ENCODE assay signal across 16 cellular contexts in the genomic region with DNA sequence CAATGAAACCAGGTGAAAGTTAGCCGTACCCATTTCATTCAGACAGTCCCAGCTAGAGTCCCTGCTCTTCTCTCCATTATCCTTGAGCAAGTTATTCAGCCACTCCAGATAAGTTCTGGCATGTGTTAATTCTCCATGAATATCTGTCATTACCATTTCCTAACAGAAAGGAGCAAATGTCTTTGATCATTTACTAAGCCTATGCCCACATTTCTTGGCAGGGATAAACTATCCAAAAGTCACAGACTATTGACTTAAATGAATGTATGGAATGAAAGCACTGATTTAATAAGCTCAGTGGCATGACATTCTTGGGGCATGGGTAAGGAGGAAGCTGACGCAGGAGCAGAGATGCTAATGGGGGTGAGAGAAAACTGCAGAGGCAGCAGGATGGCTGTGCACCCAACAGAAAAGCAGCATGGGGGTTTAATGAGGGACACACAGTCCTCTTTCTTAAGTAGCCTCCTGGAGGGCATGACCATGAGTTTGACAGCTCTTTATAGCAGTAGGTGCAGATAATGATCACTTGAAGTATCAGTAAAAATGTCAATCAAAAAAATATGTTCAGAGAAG. TPM values are rescaled to one million over a fixed set of nuclear protein-coding genes. Genes with fewer than 3 reads are reported as not detected.
A peak's percentile ranks its signal among the peaks of the same experiment; 100 is the strongest.
DNase-seq lines count a peak whose midpoint lies in the region; ATAC-seq and TF ChIP-seq lines count a peak whose summit lies in the region.
"Had no signal": no experiment of that assay in that cellular context is flagged by ENCODE, and none has a peak within 500 bp of the region (broad histone marks: within the 10 kb centered on the region; RNA-seq: fewer than 3 reads in every experiment).

No MANE protein-coding gene starts in this region.

- no peaks in the 10 kb centered on the region for H3K27me3 ChIP-seq in A673 (replicated peaks; ENCODE audit: insufficient read depth, low read depth, low read length, poor library complexity)
- H3K27me3 ChIP-seq in foreskin keratinocyte: no peaks in the 10 kb centered on the region
- no peaks in the 10 kb centered on the region for H3K27me3 ChIP-seq in Karpas-422 (ENCODE audit: low read length)
- H3K27me3 ChIP-seq: BLaER1, testis had no signal

- no peak overlapping the region for H2AFZ ChIP-seq in Karpas-422 (ENCODE audit: low read length)

- intact Hi-C loops in A673 (cut with micrococcal nuclease; ENCODE audit: unreplicated experiment): no loop called here

- POLR2A ChIA-PET in A673 (lab: Charles Lee; ENCODE audit: low non-redundant PET): interaction anchor here (0.6 kb wide), 1 partner anchor 69 kb away, joined by 5 read pairs; no protein-coding TSS in a partner anchor
- POLR2A ChIA-PET in HEK293T (lab: Yijun Ruan, JAX): no interaction called here

- DNase-seq in A673 (ENCODE audit: low spot score) (peak; percentile 86), HEK293T (ENCODE audit: extremely low spot score) (peak; percentile 28), amniotic epithelial cell (ENCODE audit: low read depth) (peak; percentile 44), foreskin keratinocyte (peak; percentile 82 to 92), Karpas-422 (no peak), erythroblast (lab: John Stamatoyannopoulos, UW) (no peak)
- DNase-seq in stimulated activated CD8-positive, alpha-beta memory T cell treated with anti-CD3 and anti-CD28 coated beads, Interleukin-4, amount 100 ng/mL, for 48 hours: no peak
- DNase-seq: midbrain, NCI-H2171 treated with DMSO at 0.1 percent for 48 hours, retina, testis had no signal

- H3K9me3 ChIP-seq in A673 (ENCODE audit: low read depth, low read length, poor library complexity, severe bottlenecking): no peaks in the 10 kb centered on the region
- no peaks in the 10 kb centered on the region for H3K9me3 ChIP-seq in Karpas-422 (ENCODE audit: low read length)
- H3K9me3 ChIP-seq: BLaER1, testis had no signal

- no TSS peak for BruUV-seq in A673 (replicated peaks; lab: Mats Ljungman, UMichigan)

- H3K4me3 ChIP-seq in A673 (ENCODE audit: low read depth, low read length, poor library complexity, severe bottlenecking) (no peak overlapping the region), Karpas-422 (ENCODE audit: low read length) (no peak overlapping the region)
- H3K4me3 ChIP-seq: BLaER1, GM23338, K562, testis had no signal

- no peak for TF ChIP-seq POLR2A in erythroblast (IDR thresholded peaks at IDR 0.05; ENCODE audit: low read length)

- no peak overlapping the region for H3K9ac ChIP-seq in Karpas-422 (ENCODE audit: low read length)
- H3K9ac ChIP-seq: BLaER1 had no signal

- H3K4me1 ChIP-seq in A673 (ENCODE audit: insufficient read depth, low read length, poor library complexity, severe bottlenecking): peaks cover 14% of the 10 kb centered on the region
- H3K4me1 ChIP-seq in foreskin keratinocyte: peaks cover 17% of the 10 kb centered on the region
- no peaks in the 10 kb centered on the region for H3K4me1 ChIP-seq in Karpas-422 (ENCODE audit: low read length)
- H3K4me1 ChIP-seq: BLaER1, testis had no signal

- H4K20me1 ChIP-seq in Karpas-422 (ENCODE audit: insufficient read depth, low read depth, low read length): no peaks in the 10 kb centered on the region
- H4K20me1 ChIP-seq: BLaER1 had no signal

- no peaks in the 10 kb centered on the region for H3K79me2 ChIP-seq in Karpas-422 (ENCODE audit: low read length)

- no peaks in the 10 kb centered on the region for H3K9me2 ChIP-seq in Karpas-422 (replicated peaks; ENCODE audit: insufficient read depth, low read length)

- CTCF ChIA-PET in A673 (lab: Charles Lee): no interaction called here
- CTCF ChIA-PET in HEK293T (lab: Yijun Ruan, JAX): interaction anchor here (1.1 kb wide), 2 partner anchors 92 to 118 kb away, joined by 3 to 4 read pairs; no protein-coding TSS in a partner anchor

- TF ChIP-seq CTCF in A673 (conservative IDR thresholded peaks at IDR 0.05; ENCODE audit: low read depth, low read length) (no peak), foreskin keratinocyte (conservative IDR thresholded peaks at IDR 0.05) (no peak)

- no peak overlapping the region for H3K27ac ChIP-seq in A673 (ENCODE audit: low read depth, low read length, poor library complexity, severe bottlenecking)
- no peak overlapping the region for H3K27ac ChIP-seq in foreskin keratinocyte
- no peak overlapping the region for H3K27ac ChIP-seq in Karpas-422 (ENCODE audit: low read length)
- H3K27ac ChIP-seq: BLaER1, testis had no signal

- H3K36me3 ChIP-seq in A673 (ENCODE audit: insufficient read depth, low read length, poor library complexity, severe bottlenecking) (no peaks in the 10 kb centered on the region), Karpas-422 (ENCODE audit: insufficient read depth, low read length) (no peaks in the 10 kb centered on the region)
- H3K36me3 ChIP-seq: BLaER1 had no signal

- no peak overlapping the region for H3K4me2 ChIP-seq in Karpas-422 (ENCODE audit: low read depth, low read length, poor library complexity, severe bottlenecking)
- H3K4me2 ChIP-seq: BLaER1, GM23338 had no signal

- peak; percentile 87 for ATAC-seq in foreskin keratinocyte
- ATAC-seq in HG03045 (IDR thresholded peaks at IDR 0.05; ENCODE audit: unreplicated experiment): no peak
- ATAC-seq: GM23338, K562, WTC11 had no signal

TF ChIP-seq in HEK293T, 16 proteins besides CTCF, POLR2A, EP300 and RAD21:
- TF ChIP-seq SUZ12 (IDR thresholded peaks at IDR 0.05) (no peak), PKNOX1 (IDR thresholded peaks at IDR 0.05) (peak; percentile 90)
TF ChIP-seq in HEK293T: peak in this region for 1.

RNA-seq across cellular contexts. Expression of gene DHCR24, which starts 17.6 kb away (rescaled TPM):
- 245 and 273 TPM in 2 replicates for total RNA-seq in A673 (2021)
- 257 and 310 TPM in 2 replicates for total RNA-seq in foreskin keratinocyte
- polyA plus RNA-seq in foreskin keratinocyte: 141 and 185 TPM in 2 replicates
- 115 and 122 TPM in 2 replicates for total RNA-seq in Karpas-422 (2014; rRNA removed; shearing (Covaris generic); ENCODE audit: low replicate concordance)

Comparison
In these comparisons a context has a peak if more than half of its experiments do, and no peak if none do; other contexts are left out.
1. DNase-seq: peak in A673 (single experiment), HEK293T (single experiment), amniotic epithelial cell (single experiment) and foreskin keratinocyte (2 of 2); none in stimulated activated CD8-positive, alpha-beta memory T cell treated with anti-CD3 and anti-CD28 coated beads, Interleukin-4, amount 100 ng/mL, for 48 hours (single experiment), Karpas-422 (single experiment) and erythroblast (0 of 2).